1 cellular context compared by ENCODE assay signal in genomic region chr15:42401544-42402478, GRCh38.
TF ChIP-seq lines count a peak whose summit lies in the region.

No MANE protein-coding gene starts in this region.

TF ChIP-seq in HCT116, 20 proteins besides CTCF, POLR2A, EP300 and RAD21 (continued from another document):
- TF ChIP-seq ZBTB33 (IDR thresholded peaks at IDR 0.05; ENCODE audit: extremely low read depth, insufficient replicate concordance, low read length): no peak
- peak; percentile 45 for TF ChIP-seq TCF7L2 (IDR thresholded peaks at IDR 0.05; ENCODE audit: borderline replicate concordance, extremely low read depth, insufficient read depth, insufficient read length)
- TF ChIP-seq SP1 (IDR thresholded peaks at IDR 0.05; ENCODE audit: low read depth): 0 out of 2 replicates have a peak, but pooled peaks have one; percentile 29
